Comparison of ENCODE assay signal across 17 cellular contexts in the genomic region with DNA sequence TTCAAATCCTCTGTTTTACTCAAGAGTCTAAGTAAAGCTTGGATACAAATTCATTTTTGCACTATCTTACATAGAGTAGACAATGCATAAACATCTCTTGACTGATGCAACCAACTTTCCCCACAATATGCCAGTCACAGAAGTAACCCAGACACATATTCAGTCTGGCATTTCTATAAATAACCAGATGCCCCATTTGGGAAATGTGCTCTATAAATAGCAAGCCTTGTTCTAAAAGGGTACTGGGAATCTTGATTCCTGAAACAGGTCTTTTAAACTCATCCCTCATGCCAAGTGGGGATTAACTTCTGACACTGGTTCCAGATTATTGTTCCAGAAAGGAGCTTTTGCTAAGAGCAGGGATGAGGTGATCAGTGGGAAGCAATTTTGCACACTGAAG.
DNase-seq lines count a peak whose midpoint lies in the region; ATAC-seq and TF ChIP-seq lines count a peak whose summit lies in the region.
"Had no signal": no experiment of that assay in that cellular context is flagged by ENCODE, and none has a peak within 500 bp of the region (broad histone marks: within the 10 kb centered on the region; RNA-seq: fewer than 3 reads in every experiment).

No MANE protein-coding gene starts in this region.

- TF ChIP-seq CTCF in WERI-Rb-1 (IDR thresholded peaks at IDR 0.05; ENCODE audit: low read depth, low read length) (no peak), parathyroid adenoma (IDR thresholded peaks at IDR 0.05) (no peak)

- H3K4me2 ChIP-seq in parathyroid adenoma (ENCODE audit: low read length): no peak overlapping the region

- H3K27ac ChIP-seq in WERI-Rb-1 (no peak overlapping the region), parathyroid adenoma (no peak overlapping the region), caudate nucleus (ENCODE audit: low read depth, low read length) (no peak overlapping the region), substantia nigra (ENCODE audit: low read depth, low read length, poor library complexity, severe bottlenecking) (no peak overlapping the region)

- intact Hi-C loops in left cardiac atrium (cut with DNase I): no loop called here

- peaks cover 4% of the 10 kb centered on the region for H3K4me1 ChIP-seq in parathyroid adenoma

- DNase-seq in EH (ENCODE audit: low read depth) (peak; percentile 25), WERI-Rb-1 (peak; percentile 14), left cardiac atrium (no peak), caudate nucleus (lab: John Stamatoyannopoulos, UW) (no peak), cerebellum (ENCODE audit: low spot score) (no peak), substantia nigra (lab: John Stamatoyannopoulos, UW) (no peak)
- no peak for DNase-seq in activated CD4-positive, alpha-beta T cell treated with anti-CD3 and anti-CD28 coated beads for 1 hour
- DNase-seq: CD4-positive, CD25-positive, alpha-beta regulatory T cell; COR-L47; GDM1; KBM-7; NCI-H1417; NCI-H187 treated with DMSO at 0.1 percent for 48 hours; NCI-H226; SHP77 had no signal

- H3K9ac ChIP-seq in parathyroid adenoma: no peak overlapping the region

- ATAC-seq in left cardiac atrium: peak; percentile 78 to 86
- ATAC-seq: HepG2 had no signal

- H3K27me3 ChIP-seq in WERI-Rb-1 (ENCODE audit: insufficient read depth, low read depth, severe bottlenecking) (no peaks in the 10 kb centered on the region), parathyroid adenoma (ENCODE audit: control insufficient read depth, insufficient read depth, low read length) (no peaks in the 10 kb centered on the region)

- no peaks in the 10 kb centered on the region for H3K9me3 ChIP-seq in WERI-Rb-1 (ENCODE audit: severe bottlenecking)
- no peaks in the 10 kb centered on the region for H3K9me3 ChIP-seq in parathyroid adenoma (ENCODE audit: control insufficient read depth, low read length)

- H3K4me3 ChIP-seq in WERI-Rb-1 (ENCODE audit: low read depth, low read length): no peak overlapping the region
- no peak overlapping the region for H3K4me3 ChIP-seq in parathyroid adenoma (ENCODE audit: low read depth, low read length)

- H2AFZ ChIP-seq in parathyroid adenoma: peak overlapping the region; percentile 38

- H3K36me3 ChIP-seq in WERI-Rb-1 (no peaks in the 10 kb centered on the region), parathyroid adenoma (ENCODE audit: control insufficient read depth, insufficient read depth, low read length) (no peaks in the 10 kb centered on the region)

- H3K79me2 ChIP-seq in parathyroid adenoma: no peaks in the 10 kb centered on the region

Comparison
In these comparisons a context has a peak if more than half of its experiments do, and no peak if none do; other contexts are left out.
1. DNase-seq: peak in EH (single experiment) and WERI-Rb-1 (single experiment); none in left cardiac atrium (single experiment), caudate nucleus (0 of 61), cerebellum (single experiment), substantia nigra (0 of 49) and activated CD4-positive, alpha-beta T cell treated with anti-CD3 and anti-CD28 coated beads for 1 hour (single experiment).